In the genomic region with DNA sequence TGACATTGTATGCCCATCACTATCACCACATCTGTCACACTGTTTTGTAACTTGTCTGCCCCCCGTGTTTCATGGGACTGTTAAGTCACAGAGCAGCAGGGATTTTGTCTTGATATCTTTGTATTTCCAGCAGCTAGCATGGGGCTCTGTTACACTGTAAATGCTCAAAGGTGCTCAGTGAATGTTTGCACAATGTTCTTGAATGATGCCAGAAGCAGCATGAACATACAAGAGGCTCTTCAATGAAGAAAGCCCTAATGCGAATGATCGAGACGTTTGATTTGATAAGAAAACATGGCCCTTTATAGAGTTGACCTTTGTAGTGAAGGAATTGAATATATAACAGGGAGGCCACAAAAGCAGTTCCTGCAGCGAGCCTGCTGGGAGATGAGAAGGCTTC, we compare ENCODE assay signal across 18 cellular contexts.
A peak's percentile ranks its signal among the peaks of the same experiment; 100 is the strongest.
DNase-seq lines count a peak whose midpoint lies in the region; ATAC-seq, FAIRE-seq and TF ChIP-seq lines count a peak whose summit lies in the region.
"Had no signal": no experiment of that assay in that cellular context is flagged by ENCODE, and none has a peak within 500 bp of the region (broad histone marks: within the 10 kb centered on the region; RNA-seq: fewer than 3 reads in every experiment).

No MANE protein-coding gene starts in this region.

- H3K27ac ChIP-seq in keratinocyte (ENCODE audit: control insufficient read depth, insufficient read depth, low read length) (no peak overlapping the region), small intestine (ENCODE audit: low read depth in 1 of 2, low read length in 1 of 2) (no peak overlapping the region), aorta (ENCODE audit: low read depth in 1 of 2, low read length in 2 of 2) (no peak overlapping the region), osteoblast (ENCODE audit: low read depth, low read length) (no peak overlapping the region)
- H3K27ac ChIP-seq: 22Rv1 had no signal

- no peak overlapping the region for H3K27ac Mint-ChIP-seq in activated CD4-positive, alpha-beta T cell treated with anti-CD3 and anti-CD28 coated beads, Interleukin-2, amount 10 ng/mL, durations not matched to agents 24 days and 14 days
- H3K27ac Mint-ChIP-seq: CD8-positive, alpha-beta T cell had no signal

- 31 to 64% (median 49%) methylated on average over 5 of the region's 5 CpGs for WGBS in small intestine, 3 donors
- 89 to 91% methylated on average over 5 of the region's 5 CpGs for WGBS in aorta, 2 donors

- peaks cover 21% of the 10 kb centered on the region for H3K27me3 Mint-ChIP-seq in activated CD4-positive, alpha-beta T cell treated with anti-CD3 and anti-CD28 coated beads, Interleukin-2, amount 10 ng/mL, durations not matched to agents 24 days and 14 days

- H2AFZ ChIP-seq in Loucy (ENCODE audit: low read length) (0 out of 2 replicates have a peak overlapping the region, but pooled peaks have one; percentile 17), keratinocyte (ENCODE audit: control insufficient read depth, low read length) (no peak overlapping the region), osteoblast (ENCODE audit: low read length) (no peak overlapping the region)

- no peak overlapping the region for H3K9ac ChIP-seq in Loucy (ENCODE audit: low read depth, low read length, poor library complexity, severe bottlenecking)
- no peak overlapping the region for H3K9ac ChIP-seq in keratinocyte (ENCODE audit: control insufficient read depth, extremely low read depth, insufficient read depth, low read length)

- no peaks in the 10 kb centered on the region for H3F3A ChIP-seq in Loucy (ENCODE audit: low read depth)

- H3K4me3 ChIP-seq in Loucy (ENCODE audit: low read length, poor library complexity, severe bottlenecking): no peak overlapping the region
- no peak overlapping the region for H3K4me3 ChIP-seq in keratinocyte (ENCODE audit: control insufficient read depth in 2 of 3, extremely low read depth in 1 of 3, insufficient read depth in 2 of 3, low read depth in 1 of 3, low read length in 3 of 3)
- H3K4me3 ChIP-seq in small intestine (ENCODE audit: low read depth in 1 of 2, low read length in 2 of 2): no peak overlapping the region
- no peak overlapping the region for H3K4me3 ChIP-seq in aorta (ENCODE audit: low read length in 2 of 2)
- H3K4me3 ChIP-seq in osteoblast (ENCODE audit: insufficient read depth, low read length): no peak overlapping the region
- H3K4me3 ChIP-seq: HAP-1 had no signal

- H3K27me3 ChIP-seq in Loucy (ENCODE audit: insufficient read depth, low read length, poor library complexity, severe bottlenecking) (no peaks in the 10 kb centered on the region), keratinocyte (ENCODE audit: control insufficient read depth, extremely low read depth, insufficient read depth, low read length) (no peaks in the 10 kb centered on the region), small intestine (ENCODE audit: control insufficient read depth in 2 of 2, insufficient read depth in 2 of 2, low read length in 2 of 2) (no peaks in the 10 kb centered on the region), aorta (ENCODE audit: control insufficient read depth in 1 of 2, insufficient read depth in 2 of 2, low read length in 1 of 2) (peaks cover 0 to 2% of the 10 kb centered on the region in 2 donors), osteoblast (ENCODE audit: insufficient read depth, low read length) (peaks cover 2% of the 10 kb centered on the region)

- no peaks in the 10 kb centered on the region for H3K36me3 Mint-ChIP-seq in activated CD4-positive, alpha-beta T cell treated with anti-CD3 and anti-CD28 coated beads, Interleukin-2, amount 10 ng/mL, durations not matched to agents 24 days and 14 days (ENCODE audit: low read depth)
- H3K36me3 Mint-ChIP-seq: CD14-positive monocyte; CD8-positive, alpha-beta T cell had no signal

- H3K36me3 ChIP-seq in Loucy (ENCODE audit: insufficient read depth, low read length) (no peaks in the 10 kb centered on the region), keratinocyte (ENCODE audit: control insufficient read depth in 2 of 2, extremely low read depth in 1 of 2, insufficient read depth in 2 of 2, low read length in 2 of 2) (peaks cover 38 to 62% of the 10 kb centered on the region in 2 experiments), small intestine (ENCODE audit: control insufficient read depth in 2 of 2, insufficient read depth in 2 of 2, low read length in 2 of 2) (peaks cover 0 to 5% of the 10 kb centered on the region in 2 donors), aorta (ENCODE audit: control insufficient read depth in 1 of 2, insufficient read depth in 2 of 2, low read length in 1 of 2) (no peaks in the 10 kb centered on the region), osteoblast (ENCODE audit: insufficient read depth, low read length) (no peaks in the 10 kb centered on the region)
- H3K36me3 ChIP-seq: HAP-1 had no signal

- H3K4me3 Mint-ChIP-seq in activated CD4-positive, alpha-beta T cell treated with anti-CD3 and anti-CD28 coated beads, Interleukin-2, amount 10 ng/mL, durations not matched to agents 24 days and 14 days: no peak overlapping the region
- H3K4me3 Mint-ChIP-seq: CD14-positive monocyte; CD8-positive, alpha-beta T cell had no signal

- no peak for ATAC-seq in aorta (ENCODE audit: low FRiP score)
- ATAC-seq: CD8-positive, alpha-beta T cell had no signal

- no peaks in the 10 kb centered on the region for H3K9me1 ChIP-seq in keratinocyte (ENCODE audit: control insufficient read depth, extremely low read depth, insufficient read depth, low read length)

- H4K20me1 ChIP-seq in Loucy (ENCODE audit: insufficient read depth, low read length, poor library complexity, severe bottlenecking): no peaks in the 10 kb centered on the region
- H4K20me1 ChIP-seq in keratinocyte (ENCODE audit: control insufficient read depth, extremely low read depth, insufficient read depth, low read length): peaks cover 6% of the 10 kb centered on the region
- no peaks in the 10 kb centered on the region for H4K20me1 ChIP-seq in osteoblast (ENCODE audit: insufficient read depth, low read length)

- peaks cover 3% of the 10 kb centered on the region for H3K9me3 Mint-ChIP-seq in activated CD4-positive, alpha-beta T cell treated with anti-CD3 and anti-CD28 coated beads, Interleukin-2, amount 10 ng/mL, durations not matched to agents 24 days and 14 days
- H3K9me3 Mint-ChIP-seq: CD8-positive, alpha-beta T cell had no signal

- dilution Hi-C loops in keratinocyte (cut with MboI; ENCODE audit: extremely low pct_ligation_motif_present, low sequenced_read_pairs): no loop called here

- H3K79me2 ChIP-seq in Loucy (ENCODE audit: insufficient read depth, low read length) (no peaks in the 10 kb centered on the region), keratinocyte (ENCODE audit: control insufficient read depth, insufficient read depth, low read length) (peaks cover 9% of the 10 kb centered on the region), osteoblast (ENCODE audit: insufficient read depth, low read length) (no peaks in the 10 kb centered on the region)

- no peaks in the 10 kb centered on the region for H3K9me2 ChIP-seq in Loucy (replicated peaks; ENCODE audit: low read depth, low read length)

- no peaks in the 10 kb centered on the region for H3K4me1 Mint-ChIP-seq in activated CD4-positive, alpha-beta T cell treated with anti-CD3 and anti-CD28 coated beads, Interleukin-2, amount 10 ng/mL, durations not matched to agents 24 days and 14 days

- H3K4me1 ChIP-seq in Loucy (ENCODE audit: insufficient read depth, low read length, poor library complexity, severe bottlenecking) (no peaks in the 10 kb centered on the region), keratinocyte (ENCODE audit: control insufficient read depth, extremely low read depth, insufficient read depth, low read length) (no peaks in the 10 kb centered on the region), small intestine (ENCODE audit: control insufficient read depth in 2 of 2, insufficient read depth in 1 of 2, low read depth in 1 of 2, low read length in 1 of 2) (no peaks in the 10 kb centered on the region), aorta (ENCODE audit: control insufficient read depth in 1 of 2, insufficient read depth in 2 of 2, low read length in 2 of 2) (no peaks in the 10 kb centered on the region), osteoblast (ENCODE audit: insufficient read depth, low read length) (peaks cover 10% of the 10 kb centered on the region)
- H3K4me1 ChIP-seq: HAP-1 had no signal

- intact Hi-C loops in aorta (cut with DNase I): no loop called here
- intact Hi-C loops in activated CD4-positive, alpha-beta T cell treated with anti-CD3 and anti-CD28 coated beads, Interleukin-2, amount 10 ng/mL, durations not matched to agents 24 days and 14 days (cut with micrococcal nuclease): no loop called here

- FAIRE-seq in keratinocyte (lab: Jason Lieb, UNC) (peak; percentile 13), small intestine (lab: Jason Lieb, UNC) (no peak)
- FAIRE-seq: D721Med, GM19239 had no signal

- H3K4me2 ChIP-seq in Loucy (ENCODE audit: low read depth, low read length, poor library complexity, severe bottlenecking) (no peak overlapping the region), keratinocyte (ENCODE audit: control insufficient read depth, extremely low read depth, insufficient read depth, low read depth, low read length) (no peak overlapping the region), osteoblast (ENCODE audit: insufficient read depth, low read length) (no peak overlapping the region)

- H3K9me3 ChIP-seq in Loucy (ENCODE audit: insufficient read depth, low read depth, low read length) (no peaks in the 10 kb centered on the region), keratinocyte (ENCODE audit: control insufficient read depth, low read depth, low read length) (no peaks in the 10 kb centered on the region), small intestine (ENCODE audit: control insufficient read depth, low read depth) (no peaks in the 10 kb centered on the region), aorta (ENCODE audit: control insufficient read depth, low read length) (peaks cover 2% of the 10 kb centered on the region), osteoblast (ENCODE audit: low read depth, low read length) (no peaks in the 10 kb centered on the region)
- H3K9me3 ChIP-seq: HAP-1 had no signal

- DNase-seq in NCI-H2029 (lab: John Stamatoyannopoulos, UW): peak; percentile 8
- DNase-seq in NCI-H2029 treated with DMSO at 0.1 percent for 48 hours (lab: John Stamatoyannopoulos, UW): no peak
- DNase-seq in keratinocyte (ENCODE audit: low read depth, low spot score): no peak
- DNase-seq in small intestine: peak; percentile 11
- no peak for DNase-seq in aorta
- DNase-seq in activated CD4-positive, alpha-beta T cell treated with anti-CD3 and anti-CD28 coated beads, Interleukin-2, amount 10 ng/mL, durations not matched to agents 24 days and 14 days: no peak
- no peak for DNase-seq in osteoblast (ENCODE audit: insufficient read length, low spot score, missing footprints)
- DNase-seq: CD8-positive, alpha-beta T cell; COR-L47; DMS153; GF-D8; GOT3 had no signal

- TF ChIP-seq CTCF in Loucy (conservative IDR thresholded peaks at IDR 0.05; ENCODE audit: low read length): no peak
- TF ChIP-seq CTCF in keratinocyte (optimal IDR thresholded peaks at IDR 0.05 in 1 of 3, IDR thresholded peaks at IDR 0.05 in 1 of 3, conservative IDR thresholded peaks at IDR 0.05 in 1 of 3; ENCODE audit: extremely low read depth in 1 of 3, insufficient read depth in 2 of 3, low read length in 3 of 3): no peak
- TF ChIP-seq CTCF in osteoblast (IDR thresholded peaks at IDR 0.05; ENCODE audit: extremely low read depth, low read depth, low read length): no peak

Comparison
In these comparisons a context has a peak if more than half of its experiments do, and no peak if none do; other contexts are left out.
1. DNase-seq: peak in NCI-H2029 (single experiment) and small intestine (single experiment); none in NCI-H2029 treated with DMSO at 0.1 percent for 48 hours (single experiment), keratinocyte (single experiment), aorta (0 of 2), activated CD4-positive, alpha-beta T cell treated with anti-CD3 and anti-CD28 coated beads, Interleukin-2, amount 10 ng/mL, durations not matched to agents 24 days and 14 days (single experiment) and osteoblast (single experiment).